In genomic region chr11:93784152-93784934, GRCh38 we compare ENCODE assay signal across 8 cellular contexts. TPM values are rescaled to one million over a fixed set of nuclear protein-coding genes. Genes with fewer than 3 reads are reported as not detected.
A peak's percentile ranks its signal among the peaks of the same experiment; 100 is the strongest.
DNase-seq lines count a peak whose midpoint lies in the region; ATAC-seq and TF ChIP-seq lines count a peak whose summit lies in the region.

Gene MED17 (plus strand): TSS chr11:93784282. CDS start chr11:93784514, 232 bp downstream.

- H3K9ac ChIP-seq in SK-N-SH: peak within 1 kb of the TSS; percentile 99

- H4K20me1 ChIP-seq in SK-N-SH (ENCODE audit: insufficient read depth): peaks cover 47% of the 10 kb centered on the region

- H3K36me3 ChIP-seq in SK-N-SH (replicated peaks in 1 of 2; ENCODE audit: control insufficient read depth in 1 of 2, insufficient read depth in 2 of 2, low read length in 1 of 2): peaks cover 12 to 19% of the 10 kb centered on the region in 2 experiments
- peaks cover 11% of the 10 kb centered on the region for H3K36me3 ChIP-seq in suprapubic skin

- peaks cover 2 to 18% of the 10 kb centered on the region in 2 experiments; a peak in 3 of 4 replicates for H3K4me1 ChIP-seq in SK-N-SH (ENCODE audit: control insufficient read depth in 1 of 2, insufficient read depth in 2 of 2, low read depth in 1 of 2, low read length in 1 of 2)
- peaks cover 29% of the 10 kb centered on the region for H3K4me1 ChIP-seq in suprapubic skin

- peaks cover 4% of the 10 kb centered on the region for H3F3A ChIP-seq in SK-N-SH (replicated peaks; ENCODE audit: insufficient read depth)

- TF ChIP-seq POLR2A in NB4 (IDR thresholded peaks at IDR 0.05; ENCODE audit: extremely low read depth, insufficient read length) (peak; percentile 99), suprapubic skin (IDR thresholded peaks at IDR 0.05) (peak; percentile 47 to 70)

- H3K27ac ChIP-seq in SK-N-SH (ENCODE audit: low read depth in 2 of 2, low read length in 1 of 2) (peak within 1 kb of the TSS; percentile 94 to 96), suprapubic skin (peak within 1 kb of the TSS; percentile 93)

- H2AFZ ChIP-seq in SK-N-SH (ENCODE audit: low read depth): peak within 1 kb of the TSS; percentile 84

- no peak for TF ChIP-seq RAD21 in SK-N-SH (IDR thresholded peaks at IDR 0.05; ENCODE audit: low read length)

- H3K27me3 ChIP-seq in SK-N-SH (ENCODE audit: insufficient read depth): no peaks in the 10 kb centered on the region
- no peaks in the 10 kb centered on the region for H3K27me3 ChIP-seq in suprapubic skin

- TF ChIP-seq EP300 in SK-N-SH (IDR thresholded peaks at IDR 0.05; ENCODE audit: borderline replicate concordance in 1 of 2, low read depth in 1 of 2, low read length in 1 of 2) (no peak), suprapubic skin (IDR thresholded peaks at IDR 0.05) (no peak)

- peak; percentile 93 for DNase-seq in GM10248 (ENCODE audit: extremely low spot score)
- peak; percentile 97 for DNase-seq in NB4 (ENCODE audit: low read depth)
- peak; percentile 95 for DNase-seq in SK-N-SH
- peak; percentile 92 for DNase-seq in activated naive CD4-positive, alpha-beta T cell treated with anti-CD3 and anti-CD28 coated beads, Interleukin-2, amount 50 U/mL, for 16 hours
- peak; percentile 96 for DNase-seq in globus pallidus (ENCODE audit: low spot score)
- DNase-seq in nucleus accumbens (lab: John Stamatoyannopoulos, UW): peak in 55 of 56 donors; percentile 68 to 97 (median 90)
- peak; percentile 95 for DNase-seq in suprapubic skin (ENCODE audit: low spot score in 2 of 2)

- H3K9me3 ChIP-seq in SK-N-SH: no peaks in the 10 kb centered on the region
- no peaks in the 10 kb centered on the region for H3K9me3 ChIP-seq in suprapubic skin

- POLR2A ChIA-PET in GM10248 (lab: Yijun Ruan, JAX) (interaction anchor here (0.6 to 2.2 kb wide), 5 partner anchors 12 to 94 kb away, joined by 3 to 35 read pairs (median 4); partner anchors contain the start of genes C11orf54 and TAF1D), SK-N-SH (lab: Yijun Ruan, JAX) (interaction anchor here (0.6 to 2.5 kb wide), 13 partner anchors 9 to 344 kb away, joined by 3 to 72 read pairs (median 4); partner anchors contain the start of genes C11orf54, CEP295, PANX1 and TAF1D)

- H3K79me2 ChIP-seq in SK-N-SH (ENCODE audit: insufficient read depth): peaks cover 59% of the 10 kb centered on the region

- WGBS in SK-N-SH (ENCODE audit: low lambda C conversion rate): 0% methylated on average over 38 of the region's 72 CpGs
- 0% methylated on average over 27 of the region's 72 CpGs for WGBS in suprapubic skin

- peak; percentile 97 for ATAC-seq in HG02571 (IDR thresholded peaks at IDR 0.05; ENCODE audit: unreplicated experiment)

- peak within 1 kb of the TSS; percentile 91 for H3K4me2 ChIP-seq in SK-N-SH

- H3K4me3 ChIP-seq in NB4 (ENCODE audit: low read depth, low read length) (peak within 1 kb of the TSS; percentile 98), SK-N-SH (ENCODE audit: low read depth in 2 of 2, low read length in 1 of 2) (peak within 1 kb of the TSS; percentile 79 to 89), suprapubic skin (peak within 1 kb of the TSS; percentile 78)

- TF ChIP-seq CTCF in GM10248 (IDR thresholded peaks at IDR 0.05; ENCODE audit: control extremely low read depth, extremely low read depth, low read depth, missing control alignments) (peak; percentile 41), NB4 (IDR thresholded peaks at IDR 0.05; ENCODE audit: low read depth, low read length) (peak; percentile 39), SK-N-SH (IDR thresholded peaks at IDR 0.05) (peak; percentile 53), suprapubic skin (IDR thresholded peaks at IDR 0.05) (peak; percentile 12 to 44)

- H3K9me2 ChIP-seq in SK-N-SH: no peaks in the 10 kb centered on the region

- CTCF ChIA-PET in GM10248 (lab: Yijun Ruan, JAX): interaction anchor here (0.8 to 2.4 kb wide), 21 partner anchors 9 to 721 kb away, joined by 3 to 10 read pairs (median 5); partner anchors contain the start of genes C11orf54 and TAF1D
- CTCF ChIA-PET in SK-N-SH (lab: Yijun Ruan, JAX): interaction anchor here (1.1 to 1.4 kb wide), 5 partner anchors 12 to 45 kb away, joined by 4 to 5 read pairs (median 5); partner anchors contain the start of genes C11orf54 and TAF1D

TF ChIP-seq in SK-N-SH, 30 proteins besides CTCF, POLR2A, EP300 and RAD21:
- TF ChIP-seq SIN3A (IDR thresholded peaks at IDR 0.05; ENCODE audit: borderline replicate concordance, low read depth, low read length) (peak; percentile 75; the same call in 1 of the 2 replicates), MEF2A (IDR thresholded peaks at IDR 0.05; ENCODE audit: borderline replicate concordance, low read depth) (no peak), POLR2AphosphoS5 (IDR thresholded peaks at IDR 0.05; ENCODE audit: low read depth, low read length) (peak; percentile 99), RXRA (IDR thresholded peaks at IDR 0.05; ENCODE audit: borderline replicate concordance, low read depth) (no peak), GATA2 (CRISPR knock-in tag; IDR thresholded peaks at IDR 0.05) (no peak), RFX5 (IDR thresholded peaks at IDR 0.05; ENCODE audit: low read length) (no peak), GABPA (IDR thresholded peaks at IDR 0.05; ENCODE audit: low read depth) (peak; percentile 91), ELF1 (IDR thresholded peaks at IDR 0.05) (peak; percentile 83), TAF1 (IDR thresholded peaks at IDR 0.05; ENCODE audit: borderline replicate concordance, low read depth, low read length) (peak; percentile 93), CHD2 (IDR thresholded peaks at IDR 0.05; ENCODE audit: low read length, partially characterized antibody) (peak; percentile 64), YY1 (IDR thresholded peaks at IDR 0.05; ENCODE audit: low read depth) (0 out of 2 replicates have a peak, but pooled peaks have one; percentile 3), JUND (IDR thresholded peaks at IDR 0.05) (peak; percentile 70), RCOR1 (IDR thresholded peaks at IDR 0.05; ENCODE audit: low read length) (0 out of 2 replicates have a peak, but pooled peaks have one; percentile 42), FOSL2 (IDR thresholded peaks at IDR 0.05; ENCODE audit: borderline replicate concordance, low read depth) (peak; percentile 80)
- TF ChIP-seq, protein P1, sequence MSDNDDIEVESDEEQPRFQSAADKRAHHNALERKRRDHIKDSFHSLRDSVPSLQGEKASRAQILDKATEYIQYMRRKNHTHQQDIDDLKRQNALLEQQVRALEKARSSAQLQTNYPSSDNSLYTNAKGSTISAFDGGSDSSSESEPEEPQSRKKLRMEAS (IDR thresholded peaks at IDR 0.05; ENCODE audit: low read depth): peak; percentile 89
- TF ChIP-seq, protein P2, sequence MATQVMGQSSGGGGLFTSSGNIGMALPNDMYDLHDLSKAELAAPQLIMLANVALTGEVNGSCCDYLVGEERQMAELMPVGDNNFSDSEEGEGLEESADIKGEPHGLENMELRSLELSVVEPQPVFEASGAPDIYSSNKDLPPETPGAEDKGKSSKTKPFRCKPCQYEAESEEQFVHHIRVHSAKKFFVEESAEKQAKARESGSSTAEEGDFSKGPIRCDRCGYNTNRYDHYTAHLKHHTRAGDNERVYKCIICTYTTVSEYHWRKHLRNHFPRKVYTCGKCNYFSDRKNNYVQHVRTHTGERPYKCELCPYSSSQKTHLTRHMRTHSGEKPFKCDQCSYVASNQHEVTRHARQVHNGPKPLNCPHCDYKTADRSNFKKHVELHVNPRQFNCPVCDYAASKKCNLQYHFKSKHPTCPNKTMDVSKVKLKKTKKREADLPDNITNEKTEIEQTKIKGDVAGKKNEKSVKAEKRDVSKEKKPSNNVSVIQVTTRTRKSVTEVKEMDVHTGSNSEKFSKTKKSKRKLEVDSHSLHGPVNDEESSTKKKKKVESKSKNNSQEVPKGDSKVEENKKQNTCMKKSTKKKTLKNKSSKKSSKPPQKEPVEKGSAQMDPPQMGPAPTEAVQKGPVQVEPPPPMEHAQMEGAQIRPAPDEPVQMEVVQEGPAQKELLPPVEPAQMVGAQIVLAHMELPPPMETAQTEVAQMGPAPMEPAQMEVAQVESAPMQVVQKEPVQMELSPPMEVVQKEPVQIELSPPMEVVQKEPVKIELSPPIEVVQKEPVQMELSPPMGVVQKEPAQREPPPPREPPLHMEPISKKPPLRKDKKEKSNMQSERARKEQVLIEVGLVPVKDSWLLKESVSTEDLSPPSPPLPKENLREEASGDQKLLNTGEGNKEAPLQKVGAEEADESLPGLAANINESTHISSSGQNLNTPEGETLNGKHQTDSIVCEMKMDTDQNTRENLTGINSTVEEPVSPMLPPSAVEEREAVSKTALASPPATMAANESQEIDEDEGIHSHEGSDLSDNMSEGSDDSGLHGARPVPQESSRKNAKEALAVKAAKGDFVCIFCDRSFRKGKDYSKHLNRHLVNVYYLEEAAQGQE (IDR thresholded peaks at IDR 0.05; ENCODE audit: low read depth, low read length): peak; percentile 47; the same call in 1 of the 2 replicates
- TF ChIP-seq, protein P3, sequence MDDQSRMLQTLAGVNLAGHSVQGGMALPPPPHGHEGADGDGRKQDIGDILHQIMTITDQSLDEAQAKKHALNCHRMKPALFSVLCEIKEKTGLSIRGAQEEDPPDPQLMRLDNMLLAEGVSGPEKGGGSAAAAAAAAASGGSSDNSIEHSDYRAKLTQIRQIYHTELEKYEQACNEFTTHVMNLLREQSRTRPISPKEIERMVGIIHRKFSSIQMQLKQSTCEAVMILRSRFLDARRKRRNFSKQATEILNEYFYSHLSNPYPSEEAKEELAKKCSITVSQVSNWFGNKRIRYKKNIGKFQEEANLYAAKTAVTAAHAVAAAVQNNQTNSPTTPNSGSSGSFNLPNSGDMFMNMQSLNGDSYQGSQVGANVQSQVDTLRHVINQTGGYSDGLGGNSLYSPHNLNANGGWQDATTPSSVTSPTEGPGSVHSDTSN (IDR thresholded peaks at IDR 0.05): 0 out of 2 replicates have a peak, but pooled peaks have one; percentile 7
TF ChIP-seq in SK-N-SH: peak in this region for 13.

RNA-seq across cellular contexts. Expression of gene MED17, which starts in this region (rescaled TPM):
- polyA plus RNA-seq in SK-N-SH (2012; rRNA removed): 19.3 and 19.9 TPM in 2 replicates
- 22.7 TPM in 2 replicates for polyA plus RNA-seq in SK-N-SH (2012; cell fraction: cytosol; rRNA removed)
- 31.5 and 42.3 TPM in 2 replicates for polyA plus RNA-seq in SK-N-SH (2012; cell fraction: nucleus; rRNA removed)
- total RNA-seq in suprapubic skin: 10 to 100 TPM; 20.3 to 32.2 (median 29.2) TPM

Comparison
In these comparisons a context has a peak if more than half of its experiments do, and no peak if none do; other contexts are left out.
1. Peak in every context shown above with its lines: DNase-seq, ATAC-seq, H3K4me3 ChIP-seq and H3K27ac ChIP-seq.